In the genomic region with DNA sequence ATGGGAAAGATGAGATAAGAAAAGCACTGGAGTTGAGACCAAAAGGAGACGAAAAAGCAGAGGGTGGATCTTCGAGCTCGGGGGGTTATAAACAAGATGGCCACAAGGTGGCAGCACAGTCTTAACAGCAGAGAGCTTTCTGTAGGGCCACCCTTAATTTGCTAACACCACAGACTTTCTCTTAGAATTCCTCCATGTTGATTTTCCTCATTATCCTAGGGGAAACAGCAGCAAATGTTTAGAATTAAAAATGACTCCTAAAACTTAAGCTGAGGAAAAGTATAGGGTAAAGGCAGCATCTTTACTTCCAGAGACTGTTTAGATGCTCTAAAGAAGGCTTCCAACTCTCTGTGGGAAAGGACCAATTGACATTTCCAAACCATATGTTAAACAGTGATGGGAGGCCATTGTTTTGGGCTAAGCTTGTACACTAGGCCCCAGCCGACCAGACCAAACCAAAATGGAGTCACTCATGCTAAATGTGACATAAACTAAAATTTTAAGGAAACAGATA, we compare ENCODE assay signal across 8 cellular contexts. TPM values are rescaled to one million over a fixed set of nuclear protein-coding genes. Genes with fewer than 3 reads are reported as not detected.
DNase-seq lines count a peak whose midpoint lies in the region; ATAC-seq lines count a peak whose summit lies in the region.

No MANE protein-coding gene starts in this region.

- intact Hi-C loops in left ventricle myocardium superior (cut with micrococcal nuclease) (no loop called here), sciatic nerve (cut with DNase I) (no loop called here)

- ATAC-seq in left ventricle myocardium superior (peak; percentile 69), sciatic nerve (peak; percentile 97), GM21737 (IDR thresholded peaks at IDR 0.05; ENCODE audit: unreplicated experiment) (no peak)

- DNase-seq in DMS153 treated with DMSO at 0.1 percent for 48 hours (lab: John Stamatoyannopoulos, UW; ENCODE audit: unreplicated experiment) (peak; percentile 90), HCEC 1CT (peak; percentile 84), NCI-H146 treated with DMSO at 0.1 percent for 48 hours (lab: John Stamatoyannopoulos, UW; ENCODE audit: unreplicated experiment) (peak; percentile 69), T-helper 1 cell (peak; percentile 22 to 69 (median 55)), amygdala (lab: John Stamatoyannopoulos, UW) (peak in 51 of 56 donors; percentile 3 to 94 (median 55)), left ventricle myocardium superior (peak; percentile 82), sciatic nerve (ENCODE audit: low spot score) (peak; percentile 92)

RNA-seq across cellular contexts. Expression of gene APOBEC4, which starts 2.5 kb away (rescaled TPM):
- total RNA-seq in left ventricle myocardium superior, result not detected
- total RNA-seq in sciatic nerve, result not detected

RNA-seq across cellular contexts. Expression of gene ARPC5, which starts 20.0 kb away (rescaled TPM):
- total RNA-seq in left ventricle myocardium superior (36.4 TPM), sciatic nerve (142 TPM)
